Comparison of ENCODE assay signal across 22 cellular contexts in the genomic region with DNA sequence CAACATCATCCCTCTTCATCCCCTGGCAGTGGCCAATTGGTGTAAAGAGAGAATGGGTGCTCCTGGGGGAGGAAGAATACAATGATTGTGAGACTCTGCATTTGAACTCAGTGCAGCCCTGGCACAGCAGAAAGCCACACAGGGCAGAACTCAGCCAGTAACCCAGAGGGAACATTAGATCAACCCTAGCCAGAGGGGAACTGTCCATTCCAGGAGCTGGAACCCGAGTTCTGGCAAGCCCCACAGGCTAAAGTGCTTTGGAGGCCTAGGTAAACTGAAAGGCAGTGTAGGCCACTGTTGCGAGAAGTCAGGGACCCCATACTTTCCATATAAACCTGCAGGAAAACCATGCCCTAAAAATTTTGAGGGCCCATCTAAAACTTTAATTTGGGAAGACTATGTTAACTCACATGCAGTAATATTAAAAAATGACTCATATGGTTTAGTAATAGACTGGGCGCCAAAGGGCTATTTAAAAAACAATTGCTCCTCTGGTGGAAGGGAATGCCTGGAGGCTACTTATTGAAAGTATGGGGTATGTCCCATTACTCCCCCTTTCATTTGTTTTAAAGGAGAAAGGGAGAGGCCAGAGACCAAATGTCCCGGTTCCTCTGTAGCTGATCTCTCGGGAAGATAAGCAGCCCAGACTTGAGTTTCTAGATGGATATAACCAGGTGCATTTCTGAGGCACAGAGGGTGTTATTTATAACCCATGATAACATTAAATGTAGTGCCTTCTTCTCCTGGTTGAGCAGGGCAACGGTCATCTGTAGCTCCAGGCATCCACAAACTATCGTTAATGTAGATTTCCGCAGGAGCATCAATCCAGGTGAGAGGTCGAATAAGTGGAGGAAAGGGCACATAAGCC. TPM values are rescaled to one million over a fixed set of nuclear protein-coding genes. Genes with fewer than 3 reads are reported as not detected.
DNase-seq lines count a peak whose midpoint lies in the region; ATAC-seq and TF ChIP-seq lines count a peak whose summit lies in the region.
"Had no signal": no experiment of that assay in that cellular context is flagged by ENCODE, and none has a peak within 500 bp of the region (broad histone marks: within the 10 kb centered on the region; RNA-seq: fewer than 3 reads in every experiment).

No MANE protein-coding gene starts in this region.

- no peak for TF ChIP-seq CTCF in WTC11 (IDR thresholded peaks at IDR 0.05)

- ATAC-seq in WTC11 = peak; percentile 69
- ATAC-seq in naive thymus-derived CD8-positive, alpha-beta T cell = no peak
- ATAC-seq: PC-3 had no signal

- POLR2A ChIA-PET in WTC11 (lab: Charles Lee) = no interaction called here
- POLR2A ChIA-PET in naive thymus-derived CD8-positive, alpha-beta T cell (lab: Charles Lee) = no interaction called here

- H3K36me3 Mint-ChIP-seq in activated naive CD8-positive, alpha-beta T cell = no peaks in the 10 kb centered on the region
- peaks cover 4% of the 10 kb centered on the region for H3K36me3 Mint-ChIP-seq in activated naive CD8-positive, alpha-beta T cell treated with anti-CD3 and anti-CD28 coated beads for 36 hours
- peaks cover 44% of the 10 kb centered on the region for H3K36me3 Mint-ChIP-seq in WTC11
- peaks cover 0 to 11% (median 3%) of the 10 kb centered on the region in 3 donors for H3K36me3 Mint-ChIP-seq in naive thymus-derived CD8-positive, alpha-beta T cell

- peak overlapping the region; percentile 16 for H3K27ac Mint-ChIP-seq in activated naive CD8-positive, alpha-beta T cell
- no peak overlapping the region for H3K27ac Mint-ChIP-seq in activated naive CD8-positive, alpha-beta T cell treated with anti-CD3 and anti-CD28 coated beads for 36 hours
- H3K27ac Mint-ChIP-seq in WTC11 = peak overlapping the region; percentile 48
- H3K27ac Mint-ChIP-seq in naive thymus-derived CD8-positive, alpha-beta T cell = peak overlapping the region in 8 of 10 donors; percentile 18 to 73 (median 46)
- H3K27ac Mint-ChIP-seq: B cell had no signal

- CTCF ChIA-PET in WTC11 (lab: Charles Lee) = interaction anchor here (0.6 kb wide), 1 partner anchor 57 kb away, joined by 4 read pairs; no protein-coding TSS in a partner anchor

- DNase-seq in activated naive CD8-positive, alpha-beta T cell treated with anti-CD3 and anti-CD28 coated beads for 36 hours = no peak
- DNase-seq in WTC11 (ENCODE audit: low spot score) (no peak), HK-2 (ENCODE audit: unreplicated experiment) (no peak)
- no peak for DNase-seq in naive thymus-derived CD8-positive, alpha-beta T cell
- DNase-seq in activated CD4-positive, alpha-beta T cell treated with anti-CD3 and anti-CD28 coated beads for 48 hours = no peak
- no peak for DNase-seq in activated T-cell treated with anti-CD3 and anti-CD28 coated beads, Interleukin-2, amount 50 U/mL, for 48 hours
- DNase-seq: COR-L47, DMS 273 treated with DMSO at 0.1 percent for 48 hours, DND-41, GF-D8, GM23248, HCEC 1CT, Kasumi-1, MM.1S, NCI-H1092, NCI-H146, NCI-H2029 treated with DMSO at 0.1 percent for 48 hours, NCI-H2171, NCI-H526, PC-3 had no signal

- no peaks in the 10 kb centered on the region for H3K9me3 Mint-ChIP-seq in activated naive CD8-positive, alpha-beta T cell (ENCODE audit: low read depth)
- H3K9me3 Mint-ChIP-seq in activated naive CD8-positive, alpha-beta T cell treated with anti-CD3 and anti-CD28 coated beads for 36 hours = no peaks in the 10 kb centered on the region
- H3K9me3 Mint-ChIP-seq in WTC11 = peaks cover 38% of the 10 kb centered on the region
- no peaks in the 10 kb centered on the region for H3K9me3 Mint-ChIP-seq in naive thymus-derived CD8-positive, alpha-beta T cell

- H3K4me3 Mint-ChIP-seq in activated naive CD8-positive, alpha-beta T cell = no peak overlapping the region
- no peak overlapping the region for H3K4me3 Mint-ChIP-seq in activated naive CD8-positive, alpha-beta T cell treated with anti-CD3 and anti-CD28 coated beads for 36 hours
- no peak overlapping the region for H3K4me3 Mint-ChIP-seq in WTC11
- no peak overlapping the region for H3K4me3 Mint-ChIP-seq in naive thymus-derived CD8-positive, alpha-beta T cell
- H3K4me3 Mint-ChIP-seq: B cell had no signal

- H3K27me3 Mint-ChIP-seq in activated naive CD8-positive, alpha-beta T cell = no peaks in the 10 kb centered on the region
- H3K27me3 Mint-ChIP-seq in activated naive CD8-positive, alpha-beta T cell treated with anti-CD3 and anti-CD28 coated beads for 36 hours = no peaks in the 10 kb centered on the region
- H3K27me3 Mint-ChIP-seq in WTC11 (ENCODE audit: low read depth) = no peaks in the 10 kb centered on the region; the same call in 1 of the 2 replicates
- no peaks in the 10 kb centered on the region for H3K27me3 Mint-ChIP-seq in naive thymus-derived CD8-positive, alpha-beta T cell
- H3K27me3 Mint-ChIP-seq: B cell had no signal

- peaks cover 9% of the 10 kb centered on the region for H3K4me1 Mint-ChIP-seq in activated naive CD8-positive, alpha-beta T cell (ENCODE audit: low read depth)
- H3K4me1 Mint-ChIP-seq in activated naive CD8-positive, alpha-beta T cell treated with anti-CD3 and anti-CD28 coated beads for 36 hours = peaks cover 5% of the 10 kb centered on the region
- H3K4me1 Mint-ChIP-seq in WTC11 = peaks cover 16% of the 10 kb centered on the region
- H3K4me1 Mint-ChIP-seq in naive thymus-derived CD8-positive, alpha-beta T cell = peaks cover 7 to 24% (median 11%) of the 10 kb centered on the region in 4 donors

TF ChIP-seq in WTC11, 78 proteins besides CTCF, POLR2A, EP300 and RAD21:
- TF ChIP-seq IRF2 (CRISPR knock-in tag; IDR thresholded peaks at IDR 0.05; ENCODE audit: borderline replicate concordance, low read depth) (no peak), EMX1 (CRISPR knock-in tag; IDR thresholded peaks at IDR 0.05) (no peak)

RNA-seq across cellular contexts. Expression of a gene that starts 5.8 kb away (rescaled TPM):
- 10 to 100 TPM; 67.7 to 69.6 TPM for total RNA-seq in activated naive CD8-positive, alpha-beta T cell treated with anti-CD3 and anti-CD28 coated beads for 36 hours
- total RNA-seq in WTC11 (2021) = 29.7 to 36.4 TPM (median 31.0 TPM) in 3 replicates
- total RNA-seq in naive thymus-derived CD8-positive, alpha-beta T cell = 1 to 10 TPM in 1 of 2 experiments, under 1 TPM in 1; 0.69 to 1.1 TPM
- under 1 TPM in 1 of 3 donors, not detected in 2; 0.46 TPM for polyA plus RNA-seq in naive thymus-derived CD8-positive, alpha-beta T cell

Comparison
In these comparisons a context has a peak if more than half of its experiments do, and no peak if none do; other contexts are left out.
1. RNA of a gene that starts 5.8 kb away (total RNA-seq): 67.7 to 69.6 TPM in activated naive CD8-positive, alpha-beta T cell treated with anti-CD3 and anti-CD28 coated beads for 36 hours and 29.7 to 36.4 TPM in WTC11; 0.69 to 1.1 TPM in naive thymus-derived CD8-positive, alpha-beta T cell; every median in the first group is over 10 times any median in the second.